In genomic region chr11:119787074-119787461, GRCh38 we compare ENCODE assay signal across 18 cellular contexts.
"Had no signal": no experiment of that assay in that cellular context is flagged by ENCODE, and none has a peak within 500 bp of the region (broad histone marks: within the 10 kb centered on the region; RNA-seq: fewer than 3 reads in every experiment).

No MANE protein-coding gene starts in this region.

- H3K9me3 ChIP-seq: psoas muscle, right lobe of liver had no signal

- DNase-seq: activated CD4-positive, alpha-beta memory T cell treated with anti-CD3 and anti-CD28 coated beads, Interleukin-2, amount 10 ng/mL, durations not matched to agents 7 days and 5 days; activated CD4-positive, alpha-beta T cell treated with anti-CD3 and anti-CD28 coated beads for 4 hours; activated naive CD4-positive, alpha-beta T cell treated with anti-CD3 and anti-CD28 coated beads, Interleukin-2, amount 50 U/mL, for 16 hours; activated T-cell treated with anti-CD3 and anti-CD28 coated beads, Interleukin-2, amount 50 U/mL, for 24 hours; erythroblast; hippocampal formation; left ventricle myocardium inferior; mesenchymal stem cell; occipital lobe; psoas muscle; stimulated activated naive CD8-positive, alpha-beta T cell treated with anti-CD3 and anti-CD28 coated beads, Interleukin-15, amount 100 ng/mL, for 72 hours; T-helper 17 cell; WERI-Rb-1 had no signal

- H3K4me3 Mint-ChIP-seq: activated CD4-positive, alpha-beta memory T cell treated with anti-CD3 and anti-CD28 coated beads, Interleukin-2, amount 10 ng/mL, durations not matched to agents 7 days and 5 days; activated T-cell treated with anti-CD3 and anti-CD28 coated beads, Interleukin-2, amount 50 U/mL, for 24 hours; nephron; stimulated activated naive CD8-positive, alpha-beta T cell treated with anti-CD3 and anti-CD28 coated beads, Interleukin-15, amount 100 ng/mL, for 72 hours; T-helper 17 cell; type B pancreatic cell had no signal

- H3K4me1 ChIP-seq: psoas muscle, right lobe of liver had no signal

- H3K9me3 Mint-ChIP-seq: activated CD4-positive, alpha-beta memory T cell treated with anti-CD3 and anti-CD28 coated beads, Interleukin-2, amount 10 ng/mL, durations not matched to agents 7 days and 5 days; activated T-cell treated with anti-CD3 and anti-CD28 coated beads, Interleukin-2, amount 50 U/mL, for 24 hours; stimulated activated naive CD8-positive, alpha-beta T cell treated with anti-CD3 and anti-CD28 coated beads, Interleukin-15, amount 100 ng/mL, for 72 hours; type B pancreatic cell had no signal

- FAIRE-seq: colon had no signal

- ATAC-seq: psoas muscle; right lobe of liver; stimulated activated naive CD8-positive, alpha-beta T cell treated with anti-CD3 and anti-CD28 coated beads, Interleukin-15, amount 100 ng/mL, for 72 hours; T-helper 17 cell had no signal

- H3K36me3 Mint-ChIP-seq: type B pancreatic cell had no signal

- H3K4me1 Mint-ChIP-seq: activated CD4-positive, alpha-beta memory T cell treated with anti-CD3 and anti-CD28 coated beads, Interleukin-2, amount 10 ng/mL, durations not matched to agents 7 days and 5 days; stimulated activated naive CD8-positive, alpha-beta T cell treated with anti-CD3 and anti-CD28 coated beads, Interleukin-15, amount 100 ng/mL, for 72 hours; T-helper 17 cell had no signal

- H3K4me3 ChIP-seq: left ventricle myocardium inferior, psoas muscle, right lobe of liver, smooth muscle cell had no signal

- H3K27me3 ChIP-seq: right lobe of liver had no signal

- H3K36me3 ChIP-seq: left ventricle myocardium inferior, right lobe of liver, WERI-Rb-1 had no signal

- H3K27ac Mint-ChIP-seq: activated CD4-positive, alpha-beta memory T cell treated with anti-CD3 and anti-CD28 coated beads, Interleukin-2, amount 10 ng/mL, durations not matched to agents 7 days and 5 days; activated T-cell treated with anti-CD3 and anti-CD28 coated beads, Interleukin-2, amount 50 U/mL, for 24 hours; nephron; T-helper 17 cell; type B pancreatic cell had no signal

- H3K27ac ChIP-seq: left ventricle myocardium inferior, psoas muscle, right lobe of liver, WERI-Rb-1 had no signal
